ENCODE assay signal across 8 cellular contexts in the genomic region with DNA sequence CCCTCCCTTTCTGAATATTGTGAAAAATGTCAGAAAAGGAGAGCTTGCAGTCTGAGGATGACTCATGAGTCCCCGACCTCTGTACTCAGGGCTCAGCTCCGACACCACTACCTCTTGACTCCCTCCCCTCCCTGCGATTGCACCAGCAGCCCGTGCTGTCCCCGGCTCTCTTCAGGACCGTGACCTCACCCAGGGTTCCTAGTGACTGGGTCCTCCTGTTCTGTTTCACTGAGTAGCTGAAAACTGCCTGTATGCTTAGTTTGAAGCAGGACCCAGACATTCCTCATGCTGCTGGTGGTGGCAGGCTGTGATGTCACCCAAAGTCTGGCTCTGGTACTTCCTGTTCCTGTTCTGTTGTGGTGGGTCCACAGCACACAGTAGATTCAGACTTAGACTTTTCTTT. TPM values are rescaled to one million over a fixed set of nuclear protein-coding genes. Genes with fewer than 3 reads are reported as not detected.
DNase-seq lines count a peak whose midpoint lies in the region; ATAC-seq and TF ChIP-seq lines count a peak whose summit lies in the region.

No MANE protein-coding gene starts in this region.

- 56 to 70% methylated on average over 6 of the region's 6 CpGs for WGBS in testis, 2 donors
- no CpG with 5 or more reads among the region's 6 CpGs for WGBS in neuronal stem cell (ENCODE audit: extremely low coverage in 2 of 2, insufficient read length in 2 of 2, insufficient replicate concordance in 1 of 2), 2 donors

- H3K4me2 ChIP-seq in neuronal stem cell (ENCODE audit: insufficient read depth, low read length, poor library complexity, severe bottlenecking), result no peak overlapping the region

- peaks cover 13% of the 10 kb centered on the region for H3K79me1 ChIP-seq in neuronal stem cell (ENCODE audit: low read depth, low read length)

- no peak for TF ChIP-seq CTCF in kidney epithelial cell (IDR thresholded peaks at IDR 0.05; ENCODE audit: insufficient read depth, low read length, poor library complexity, severe bottlenecking)
- TF ChIP-seq CTCF in testis (IDR thresholded peaks at IDR 0.05), result no peak

- H3K4me3 ChIP-seq in kidney epithelial cell (ENCODE audit: low read depth, low read length), result no peak overlapping the region
- no peak overlapping the region for H3K4me3 ChIP-seq in testis
- no peak overlapping the region for H3K4me3 ChIP-seq in neuronal stem cell (ENCODE audit: low read length in 2 of 2)

- no peak overlapping the region for H3K4ac ChIP-seq in neuronal stem cell (ENCODE audit: low read length)

- no peak overlapping the region for H3K27ac ChIP-seq in testis
- H3K27ac ChIP-seq in neuronal stem cell (replicated peaks; ENCODE audit: low read length), result no peak overlapping the region

- peak overlapping the region; percentile 62 for H3K4me3 Mint-ChIP-seq in activated T-cell treated with anti-CD3 and anti-CD28 coated beads, Interleukin-2, amount 50 U/mL, for 4 hours

- H3K36me3 Mint-ChIP-seq in activated T-cell treated with anti-CD3 and anti-CD28 coated beads, Interleukin-2, amount 50 U/mL, for 4 hours (ENCODE audit: insufficient read depth), result peaks cover 29% of the 10 kb centered on the region

- H4K8ac ChIP-seq in neuronal stem cell (ENCODE audit: low read depth, low read length), result no peak overlapping the region

- intact Hi-C loops in testis (cut with DNase I; ENCODE audit: low total_unique reads), result no loop called here

- no peak overlapping the region for H2AK5ac ChIP-seq in neuronal stem cell (ENCODE audit: low read depth, low read length)

- no peak for TF ChIP-seq POLR2A in testis (IDR thresholded peaks at IDR 0.05)

- no peaks in the 10 kb centered on the region for H3K4me1 ChIP-seq in testis
- H3K4me1 ChIP-seq in neuronal stem cell (ENCODE audit: control insufficient read depth in 2 of 2, insufficient read depth in 1 of 2, low read depth in 1 of 2, low read length in 2 of 2), result no peaks in the 10 kb centered on the region

- no peak overlapping the region for H2BK5ac ChIP-seq in neuronal stem cell (ENCODE audit: low read length)

- H3K4me1 Mint-ChIP-seq in activated T-cell treated with anti-CD3 and anti-CD28 coated beads, Interleukin-2, amount 50 U/mL, for 4 hours (ENCODE audit: low read depth), result peaks cover 18% of the 10 kb centered on the region

- no peak overlapping the region for H3K14ac ChIP-seq in neuronal stem cell (ENCODE audit: low read length)

- H2BK120ac ChIP-seq in neuronal stem cell (ENCODE audit: low read depth, low read length), result no peak overlapping the region

- H2BK12ac ChIP-seq in neuronal stem cell (ENCODE audit: low read length), result no peak overlapping the region

- no peaks in the 10 kb centered on the region for H3K27me3 ChIP-seq in kidney epithelial cell (ENCODE audit: control insufficient read depth, insufficient read depth, low read length)
- H3K27me3 ChIP-seq in testis, result no peaks in the 10 kb centered on the region
- H3K27me3 ChIP-seq in neuronal stem cell (ENCODE audit: control insufficient read depth in 3 of 3, insufficient read depth in 3 of 3, low read depth in 1 of 3, low read length in 3 of 3), result no peaks in the 10 kb centered on the region

- no peak overlapping the region for H3K23ac ChIP-seq in neuronal stem cell (ENCODE audit: low read depth, low read length, poor library complexity)

- DNase-seq in NOMO-1 treated with dmso at 0.1 percent for 144 hours (lab: John Stamatoyannopoulos, UW; ENCODE audit: unreplicated experiment) (peak; percentile 85), kidney epithelial cell (ENCODE audit: low read depth) (peak; percentile 38), testis (no peak), GOT3 (lab: John Stamatoyannopoulos, UW) (no peak), neuronal stem cell (ENCODE audit: low spot score) (no peak)
- peak; percentile 73 for DNase-seq in activated T-cell treated with anti-CD3 and anti-CD28 coated beads, Interleukin-2, amount 50 U/mL, for 4 hours
- DNase-seq in stimulated activated CD8-positive, alpha-beta memory T cell treated with anti-CD3 and anti-CD28 coated beads, Interleukin-4, amount 100 ng/mL, for 1 hour (ENCODE audit: low read depth in 2 of 2, low spot score in 1 of 2), result peak; percentile 37 to 50

- no peaks in the 10 kb centered on the region for H3K9me3 ChIP-seq in testis
- no peaks in the 10 kb centered on the region for H3K9me3 ChIP-seq in neuronal stem cell (replicated peaks in 1 of 2; ENCODE audit: control insufficient read depth in 2 of 2, insufficient read depth in 1 of 2, low read depth in 1 of 2, low read length in 2 of 2)

- peaks cover 3% of the 10 kb centered on the region for H3K36me3 ChIP-seq in kidney epithelial cell (ENCODE audit: control insufficient read depth, insufficient read depth, low read length)
- no peaks in the 10 kb centered on the region for H3K36me3 ChIP-seq in testis (ENCODE audit: low read depth, missing control alignments)
- H3K36me3 ChIP-seq in neuronal stem cell (replicated peaks in 1 of 2; ENCODE audit: control insufficient read depth in 2 of 2, insufficient read depth in 2 of 2, low read length in 2 of 2), result peaks cover 55 to 83% of the 10 kb centered on the region in 2 donors

- no peak overlapping the region for H3K18ac ChIP-seq in neuronal stem cell (ENCODE audit: low read length)

- H3K9ac ChIP-seq in neuronal stem cell (ENCODE audit: low read depth, low read length, poor library complexity), result no peak overlapping the region

- ATAC-seq in activated T-cell treated with anti-CD3 and anti-CD28 coated beads, Interleukin-2, amount 50 U/mL, for 4 hours, result peak; percentile 98 to 99
- no peak for ATAC-seq in HG02970 (IDR thresholded peaks at IDR 0.05; ENCODE audit: low FRiP score, unreplicated experiment)

- H3K27me3 Mint-ChIP-seq in activated T-cell treated with anti-CD3 and anti-CD28 coated beads, Interleukin-2, amount 50 U/mL, for 4 hours (ENCODE audit: low read depth), result no peaks in the 10 kb centered on the region

- H3K9me3 Mint-ChIP-seq in activated T-cell treated with anti-CD3 and anti-CD28 coated beads, Interleukin-2, amount 50 U/mL, for 4 hours, result no peaks in the 10 kb centered on the region

- no peak overlapping the region for H2BK15ac ChIP-seq in neuronal stem cell (ENCODE audit: low read length)

- H4K91ac ChIP-seq in neuronal stem cell (ENCODE audit: low read depth, low read length, poor library complexity), result no peak overlapping the region

- H2AFZ ChIP-seq in neuronal stem cell (ENCODE audit: low read length), result no peak overlapping the region

RNA-seq across cellular contexts. Expression of gene PHRF1, which starts 11.7 kb away (rescaled TPM):
- total RNA-seq in activated T-cell treated with anti-CD3 and anti-CD28 coated beads, Interleukin-2, amount 50 U/mL, for 4 hours, result 10 to 100 TPM; 57.7 to 59.2 (median 57.7) TPM
- 32.5 and 33.0 TPM in 2 replicates for total RNA-seq in kidney epithelial cell
- 10 to 100 TPM; 62.9 to 74.4 TPM for total RNA-seq in testis
- polyA plus RNA-seq in testis (ENCODE audit: insufficient read depth, low read depth, low replicate concordance), result 30.2 TPM
- polyA plus RNA-seq in neuronal stem cell (2013, experiment 1 of 2), result 13.1 TPM
- 12.9 TPM for polyA plus RNA-seq in neuronal stem cell (2013, experiment 2 of 2)

RNA-seq across cellular contexts. Expression of gene RASSF7, which starts 27.2 kb away (rescaled TPM):
- 10 to 100 TPM; 15.1 to 17.4 (median 16.1) TPM for total RNA-seq in activated T-cell treated with anti-CD3 and anti-CD28 coated beads, Interleukin-2, amount 50 U/mL, for 4 hours
- total RNA-seq in kidney epithelial cell (72.5 and 91.7 TPM in 2 replicates), testis (10 to 100 TPM; 22.0 to 35.7 TPM)
- 13.2 TPM for polyA plus RNA-seq in testis (ENCODE audit: insufficient read depth, low read depth, low replicate concordance)
- 8.9 TPM for polyA plus RNA-seq in neuronal stem cell (2013, experiment 1 of 2)
- polyA plus RNA-seq in neuronal stem cell (2013, experiment 2 of 2), result 9.1 TPM

RNA-seq across cellular contexts. Expression of gene LMNTD2, which starts 27.4 kb away (rescaled TPM):
- total RNA-seq in activated T-cell treated with anti-CD3 and anti-CD28 coated beads, Interleukin-2, amount 50 U/mL, for 4 hours, result 1 to 10 TPM in 2 of 3 donors, under 1 TPM in 1; 0.71 to 1.3 (median 1.1) TPM
- 1.9 and 4.7 TPM in 2 replicates for total RNA-seq in kidney epithelial cell
- total RNA-seq in testis, result 10 to 100 TPM; 29.2 to 59.9 TPM
- polyA plus RNA-seq in testis (ENCODE audit: insufficient read depth, low read depth, low replicate concordance), result 26.1 TPM
- polyA plus RNA-seq in neuronal stem cell (2013, experiment 1 of 2), result 0.75 TPM
- polyA plus RNA-seq in neuronal stem cell (2013, experiment 2 of 2), result 0.87 TPM

RNA-seq across cellular contexts. Expression of gene IRF7, which starts 27.8 kb away (rescaled TPM):
- 10 to 100 TPM; 16.3 to 26.7 (median 17.7) TPM for total RNA-seq in activated T-cell treated with anti-CD3 and anti-CD28 coated beads, Interleukin-2, amount 50 U/mL, for 4 hours
- total RNA-seq in kidney epithelial cell (60.2 and 78.7 TPM in 2 replicates), testis (10 to 100 TPM; 13.0 to 30.1 TPM)
- 9.9 TPM for polyA plus RNA-seq in testis (ENCODE audit: insufficient read depth, low read depth, low replicate concordance)
- 5.5 TPM for polyA plus RNA-seq in neuronal stem cell (2013, experiment 1 of 2)
- 5.1 TPM for polyA plus RNA-seq in neuronal stem cell (2013, experiment 2 of 2)

RNA-seq across cellular contexts. Expression of gene CDHR5, which starts 36.8 kb away (rescaled TPM):
- total RNA-seq in activated T-cell treated with anti-CD3 and anti-CD28 coated beads, Interleukin-2, amount 50 U/mL, for 4 hours, result not detected
- total RNA-seq in kidney epithelial cell (0.92 TPM in 1 of 2 replicates, not detected in the other), testis (under 1 TPM; 0.12 to 0.63 TPM)
- polyA plus RNA-seq in testis (ENCODE audit: insufficient read depth, low read depth, low replicate concordance), result 2.3 TPM
- polyA plus RNA-seq in neuronal stem cell (2013, experiment 1 of 2), result not detected
- polyA plus RNA-seq in neuronal stem cell (2013, experiment 2 of 2), result not detected

Comparison
In these comparisons a context has a peak if more than half of its experiments do, and no peak if none do; other contexts are left out.
1. DNase-seq: peak in NOMO-1 treated with dmso at 0.1 percent for 144 hours (single experiment), activated T-cell treated with anti-CD3 and anti-CD28 coated beads, Interleukin-2, amount 50 U/mL, for 4 hours (single experiment), kidney epithelial cell (single experiment) and stimulated activated CD8-positive, alpha-beta memory T cell treated with anti-CD3 and anti-CD28 coated beads, Interleukin-4, amount 100 ng/mL, for 1 hour (2 of 2); none in testis (single experiment), GOT3 (single experiment) and neuronal stem cell (single experiment).